In the genomic region with DNA sequence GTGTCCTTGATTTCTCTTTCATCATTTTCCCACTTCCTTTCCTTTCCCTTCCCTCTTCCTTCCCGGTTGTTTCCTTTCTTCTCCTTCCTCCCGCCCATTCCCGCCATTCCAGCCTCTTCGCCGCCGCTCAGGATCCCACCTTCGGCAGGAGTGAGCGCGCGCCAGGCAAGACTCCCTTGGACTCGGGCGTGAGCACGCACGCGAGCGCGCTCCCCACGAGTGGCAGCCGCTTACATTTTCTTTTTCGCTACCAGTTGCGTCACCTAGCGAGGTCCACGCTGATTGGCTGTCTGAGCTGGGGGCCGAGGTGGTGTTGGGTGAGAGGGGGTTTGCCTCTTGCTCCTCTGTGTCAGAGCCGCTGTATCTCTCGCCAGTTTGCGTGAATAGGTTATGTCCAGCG, we compare ENCODE assay signal across 8 cellular contexts. TPM values are rescaled to one million over a fixed set of nuclear protein-coding genes. Genes with fewer than 3 reads are reported as not detected.
DNase-seq lines count a peak whose midpoint lies in the region; ATAC-seq, FAIRE-seq and TF ChIP-seq lines count a peak whose summit lies in the region.

No MANE protein-coding gene starts in this region.

- POLR2A ChIA-PET in endothelial cell of umbilical vein (lab: Charles Lee), result no interaction called here

- DNase-seq in GM10266 (ENCODE audit: extremely low spot score), result peak; percentile 59
- DNase-seq in endothelial cell of umbilical vein (ENCODE audit: low read depth, low spot score), result peak; percentile 49
- peak; percentile 45 for DNase-seq in naive B cell
- DNase-seq in NCI-H146 treated with DMSO at 0.1 percent for 48 hours (lab: John Stamatoyannopoulos, UW; ENCODE audit: unreplicated experiment), result no peak

- H3K9me3 Mint-ChIP-seq in naive B cell, result peaks cover 0 to 6% (median 0%) of the 10 kb centered on the region in 7 donors

- ATAC-seq in SK-N-SH treated with all-trans-retinoic acid at 6 μM for 48 hours (peak; percentile 91), naive B cell (ENCODE audit: low read depth in 2 of 2) (peak; percentile 92 to 99), HG02571 (IDR thresholded peaks at IDR 0.05; ENCODE audit: unreplicated experiment) (no peak), HG02623 (IDR thresholded peaks at IDR 0.05; ENCODE audit: unreplicated experiment) (no peak), HG03139 (IDR thresholded peaks at IDR 0.05; ENCODE audit: unreplicated experiment) (no peak)

- H3K27ac Mint-ChIP-seq in naive B cell, result peak overlapping the region; percentile 80 to 98 (median 90)

- no TSS peak for BruUV-seq in endothelial cell of umbilical vein (replicated peaks; lab: Mats Ljungman, UMichigan)

- no peaks in the 10 kb centered on the region for H3K79me2 ChIP-seq in endothelial cell of umbilical vein (ENCODE audit: control insufficient read depth, insufficient read depth, low read length)

- peaks cover 6 to 28% (median 24%) of the 10 kb centered on the region in 3 donors for H3K27me3 Mint-ChIP-seq in naive B cell

- peak overlapping the region; percentile 74 to 96 (median 90) for H3K4me3 Mint-ChIP-seq in naive B cell

- peaks cover 3 to 10% (median 9%) of the 10 kb centered on the region in 3 donors for H3K4me1 Mint-ChIP-seq in naive B cell

- no peak overlapping the region for H3K4me2 ChIP-seq in endothelial cell of umbilical vein (ENCODE audit: insufficient read depth, low read length)

- no peak for TF ChIP-seq POLR2A in endothelial cell of umbilical vein (IDR thresholded peaks at IDR 0.05; ENCODE audit: low read depth, low read length)

- TF ChIP-seq CTCF in GM10266 (IDR thresholded peaks at IDR 0.05; ENCODE audit: control insufficient read depth, insufficient read depth, low read depth, missing control alignments) (no peak), endothelial cell of umbilical vein (IDR thresholded peaks at IDR 0.05; ENCODE audit: extremely low read depth in 1 of 2, insufficient read depth in 1 of 2, low read depth in 1 of 2, low read length in 2 of 2) (no peak)

- H3K4me3 ChIP-seq in endothelial cell of umbilical vein (replicated peaks in 1 of 3; ENCODE audit: insufficient read depth in 1 of 3, low read depth in 1 of 3, low read length in 3 of 3), result peak overlapping the region in 1 of 3 experiments; percentile 18

- CTCF ChIA-PET in endothelial cell of umbilical vein (lab: Charles Lee), result interaction anchor here (0.7 kb wide), 1 partner anchor 11 kb away, joined by 3 read pairs; no protein-coding TSS in a partner anchor

- no peak overlapping the region for H3K27ac ChIP-seq in endothelial cell of umbilical vein (ENCODE audit: insufficient read depth, low read depth, low read length)

- intact Hi-C loops in endothelial cell of umbilical vein (cut with micrococcal nuclease), result no loop called here

- peak overlapping the region; percentile 67 for H2AFZ ChIP-seq in endothelial cell of umbilical vein (ENCODE audit: low read depth, low read length)

- dilution Hi-C loops in endothelial cell of umbilical vein (cut with MboI; ENCODE audit: extremely low pct_ligation_motif_present, low sequenced_read_pairs), result no loop called here

- H4K20me1 ChIP-seq in endothelial cell of umbilical vein (replicated peaks; ENCODE audit: control insufficient read depth, extremely low read depth, insufficient read depth, low read length), result no peaks in the 10 kb centered on the region

- no peaks in the 10 kb centered on the region for H3K27me3 ChIP-seq in endothelial cell of umbilical vein (ENCODE audit: control insufficient read depth in 2 of 2, insufficient read depth in 2 of 2, low read length in 2 of 2)

- H3K9me1 ChIP-seq in endothelial cell of umbilical vein (replicated peaks; ENCODE audit: control insufficient read depth, extremely low read depth, insufficient read depth, low read length), result no peaks in the 10 kb centered on the region

- H3K9me3 ChIP-seq in endothelial cell of umbilical vein (replicated peaks; ENCODE audit: control insufficient read depth, insufficient read depth, low read length), result no peaks in the 10 kb centered on the region

- no peaks in the 10 kb centered on the region for H3K4me1 ChIP-seq in endothelial cell of umbilical vein (ENCODE audit: control insufficient read depth, extremely low read depth, insufficient read depth, low read length)

- H3K9ac ChIP-seq in endothelial cell of umbilical vein (replicated peaks; ENCODE audit: extremely low read depth, insufficient read depth, low read length), result no peak overlapping the region

- FAIRE-seq in endothelial cell of umbilical vein (lab: Jason Lieb, UNC), result peak; percentile 56

- H3K36me3 Mint-ChIP-seq in naive B cell, result no peaks in the 10 kb centered on the region

- H3K36me3 ChIP-seq in endothelial cell of umbilical vein (ENCODE audit: control insufficient read depth in 2 of 2, extremely low read depth in 1 of 2, insufficient read depth in 2 of 2, low read length in 2 of 2), result no peaks in the 10 kb centered on the region

TF ChIP-seq in SK-N-SH treated with all-trans-retinoic acid at 6 μM for 48 hours, 23 proteins besides CTCF, POLR2A, EP300 and RAD21 (continues in another document):
- TF ChIP-seq ZNF565 (CRISPR knock-in tag; conservative IDR thresholded peaks at IDR 0.05; ENCODE audit: low read depth) (no peak), BACH2 (CRISPR knock-in tag; IDR thresholded peaks at IDR 0.05; ENCODE audit: borderline replicate concordance) (no peak), PPARA (CRISPR knock-in tag; IDR thresholded peaks at IDR 0.05; ENCODE audit: borderline replicate concordance) (no peak), ZNF70 (CRISPR knock-in tag; IDR thresholded peaks at IDR 0.05) (no peak)

TF ChIP-seq in endothelial cell of umbilical vein, 7 proteins besides CTCF, POLR2A, EP300 and RAD21:
- no peak for TF ChIP-seq FOS (IDR thresholded peaks at IDR 0.05; ENCODE audit: borderline replicate concordance, insufficient read depth, low read length)
- no peak for TF ChIP-seq EZH2 (IDR thresholded peaks at IDR 0.05; ENCODE audit: borderline replicate concordance, low read depth, low read length, severe bottlenecking)
- TF ChIP-seq JUN (IDR thresholded peaks at IDR 0.05; ENCODE audit: borderline replicate concordance, insufficient read depth, insufficient read length, low read depth), result no peak
- no peak for TF ChIP-seq POLR2AphosphoS5 (IDR thresholded peaks at IDR 0.05; ENCODE audit: insufficient read depth, low read depth, low read length)
- no peak for TF ChIP-seq MYC (IDR thresholded peaks at IDR 0.05; ENCODE audit: low read depth, low read length)

RNA-seq across cellular contexts. Expression of a gene that starts 11.8 kb away (rescaled TPM):
- total RNA-seq in endothelial cell of umbilical vein, result not detected in 2 replicates
- polyA plus RNA-seq in endothelial cell of umbilical vein (not detected in 2 replicates), naive B cell (ENCODE audit: low read depth in 6 of 6) (not detected)
- not detected in 2 replicates for polyA plus RNA-seq in endothelial cell of umbilical vein (2011; cell fraction: cytosol; rRNA removed)
- polyA plus RNA-seq in endothelial cell of umbilical vein (2011; cell fraction: nucleus; rRNA removed), result not detected in 2 replicates
- not detected in 2 replicates for polyA plus RNA-seq in endothelial cell of umbilical vein (2012)
- not detected in 2 replicates for polyA minus RNA-seq in endothelial cell of umbilical vein
- not detected for polyA minus RNA-seq in endothelial cell of umbilical vein (2011; cell fraction: cytosol; rRNA and poly(A)+ RNA removed)
- not detected in 2 replicates for polyA minus RNA-seq in endothelial cell of umbilical vein (2011; cell fraction: nucleus; rRNA and poly(A)+ RNA removed)

RNA-seq across cellular contexts. Expression of a gene that starts 24.9 kb away (rescaled TPM):
- total RNA-seq in endothelial cell of umbilical vein, result not detected in 2 replicates
- polyA plus RNA-seq in endothelial cell of umbilical vein (not detected in 2 replicates), naive B cell (ENCODE audit: low read depth in 6 of 6) (not detected)
- not detected in 2 replicates for polyA plus RNA-seq in endothelial cell of umbilical vein (2011; cell fraction: cytosol; rRNA removed)
- 0.48 TPM in 1 of 2 replicates, not detected in the other for polyA plus RNA-seq in endothelial cell of umbilical vein (2011; cell fraction: nucleus; rRNA removed)
- polyA plus RNA-seq in endothelial cell of umbilical vein (2012), result not detected in 2 replicates
- polyA minus RNA-seq in endothelial cell of umbilical vein, result not detected in 2 replicates
- not detected for polyA minus RNA-seq in endothelial cell of umbilical vein (2011; cell fraction: cytosol; rRNA and poly(A)+ RNA removed)
- polyA minus RNA-seq in endothelial cell of umbilical vein (2011; cell fraction: nucleus; rRNA and poly(A)+ RNA removed), result not detected in 2 replicates

RNA-seq across cellular contexts. Expression of a gene that starts 39.3 kb away (rescaled TPM):
- 47.4 and 48.0 TPM in 2 replicates for total RNA-seq in endothelial cell of umbilical vein
- polyA plus RNA-seq in endothelial cell of umbilical vein, result 48.8 and 68.2 TPM in 2 replicates
- polyA plus RNA-seq in endothelial cell of umbilical vein (2011; cell fraction: cytosol; rRNA removed), result 43.3 and 44.8 TPM in 2 replicates
- 15.6 and 17.5 TPM in 2 replicates for polyA plus RNA-seq in endothelial cell of umbilical vein (2011; cell fraction: nucleus; rRNA removed)
- 34.0 and 41.1 TPM in 2 replicates for polyA plus RNA-seq in endothelial cell of umbilical vein (2012)
- polyA minus RNA-seq in endothelial cell of umbilical vein, result 9.0 and 9.1 TPM in 2 replicates
- polyA minus RNA-seq in endothelial cell of umbilical vein (2011; cell fraction: cytosol; rRNA and poly(A)+ RNA removed), result 37.7 TPM
- polyA minus RNA-seq in endothelial cell of umbilical vein (2011; cell fraction: nucleus; rRNA and poly(A)+ RNA removed), result 2.9 and 6.8 TPM in 2 replicates
- polyA plus RNA-seq in naive B cell (ENCODE audit: low read depth in 6 of 6), result 10 to 100 TPM; 25.3 to 41.0 (median 34.6) TPM

RNA-seq across cellular contexts. Expression of a gene that starts 51.1 kb away (rescaled TPM):
- 37.3 and 46.3 TPM in 2 replicates for total RNA-seq in endothelial cell of umbilical vein
- polyA plus RNA-seq in endothelial cell of umbilical vein, result 13.6 and 17.2 TPM in 2 replicates
- 3.9 and 6.4 TPM in 2 replicates for polyA plus RNA-seq in endothelial cell of umbilical vein (2011; cell fraction: cytosol; rRNA removed)
- polyA plus RNA-seq in endothelial cell of umbilical vein (2011; cell fraction: nucleus; rRNA removed), result 89.3 and 103 TPM in 2 replicates
- 11.7 and 12.4 TPM in 2 replicates for polyA plus RNA-seq in endothelial cell of umbilical vein (2012)
- 9.3 and 13.1 TPM in 2 replicates for polyA minus RNA-seq in endothelial cell of umbilical vein
- polyA minus RNA-seq in endothelial cell of umbilical vein (2011; cell fraction: cytosol; rRNA and poly(A)+ RNA removed), result 11.6 TPM
- 20.7 and 41.9 TPM in 2 replicates for polyA minus RNA-seq in endothelial cell of umbilical vein (2011; cell fraction: nucleus; rRNA and poly(A)+ RNA removed)
- polyA plus RNA-seq in naive B cell (ENCODE audit: low read depth in 6 of 6), result 1 to 10 TPM in 4 of 6 donors, under 1 TPM in 2; 0.69 to 2.9 (median 1.2) TPM

Comparison
In these comparisons a context has a peak if more than half of its experiments do, and no peak if none do; other contexts are left out.
1. ATAC-seq: peak in SK-N-SH treated with all-trans-retinoic acid at 6 μM for 48 hours (single experiment) and naive B cell (2 of 2); none in HG02571 (single experiment), HG02623 (single experiment) and HG03139 (single experiment).